13 cellular contexts compared by ENCODE assay signal in the genomic region with DNA sequence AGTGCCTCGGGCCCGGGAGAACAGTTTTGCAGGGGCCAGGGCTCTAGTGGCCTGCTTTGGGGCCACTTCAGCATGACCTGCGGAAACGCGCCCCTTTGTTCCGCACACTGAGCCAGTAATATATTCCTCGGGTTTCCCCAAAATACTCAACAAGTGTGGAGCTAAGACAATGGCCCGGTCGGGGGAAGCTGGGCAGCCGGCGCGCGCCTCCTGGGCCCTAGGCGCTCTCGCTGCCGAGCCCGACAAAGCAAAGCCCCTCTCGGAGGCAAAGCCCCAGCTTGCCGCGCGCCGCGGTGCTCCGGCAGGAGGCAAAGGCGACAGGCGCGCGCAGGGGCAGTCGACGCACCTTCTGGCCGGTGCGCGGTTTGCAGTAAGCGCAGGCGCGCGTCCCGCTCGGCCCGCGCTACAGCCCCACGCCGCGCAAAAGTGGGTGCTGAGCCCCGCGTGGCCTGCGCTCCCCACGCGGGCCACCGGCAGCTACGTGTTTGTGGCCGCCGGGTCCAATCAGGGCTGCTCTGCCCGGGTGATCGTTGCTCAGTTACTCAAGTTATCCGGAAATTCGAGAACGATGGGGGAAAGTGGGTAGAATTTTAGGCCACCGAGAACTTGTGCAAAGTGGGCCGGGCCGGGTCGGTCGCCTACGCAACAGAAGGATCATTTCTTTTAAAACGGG. TPM values are rescaled to one million over a fixed set of nuclear protein-coding genes. Genes with fewer than 3 reads are reported as not detected.
A peak's percentile ranks its signal among the peaks of the same experiment; 100 is the strongest.
DNase-seq lines count a peak whose midpoint lies in the region; ATAC-seq and TF ChIP-seq lines count a peak whose summit lies in the region.
"Had no signal": no experiment of that assay in that cellular context is flagged by ENCODE, and none has a peak within 500 bp of the region (broad histone marks: within the 10 kb centered on the region; RNA-seq: fewer than 3 reads in every experiment).

No MANE protein-coding gene starts in this region.

- ATAC-seq in GM21619 (IDR thresholded peaks at IDR 0.05; ENCODE audit: unreplicated experiment) (no peak), GM19463 (IDR thresholded peaks at IDR 0.05; ENCODE audit: unreplicated experiment) (no peak)

- H3K4me2 ChIP-seq in mammary epithelial cell (ENCODE audit: insufficient read depth, low read depth, low read length) = peak overlapping the region; percentile 51
- peak overlapping the region; percentile 59 for H3K4me2 ChIP-seq in neural cell (ENCODE audit: low read length)

- TF ChIP-seq RAD21 in neural cell (conservative IDR thresholded peaks at IDR 0.05) = no peak

- H3K4me3 ChIP-seq in mammary epithelial cell (replicated peaks in 1 of 3; ENCODE audit: insufficient read depth in 1 of 3, low read depth in 2 of 3, low read length in 3 of 3) (no peak overlapping the region), neural cell (ENCODE audit: low read length) (peak overlapping the region; percentile 69)

- BruUV-seq in mammary epithelial cell (replicated peaks; lab: Mats Ljungman, UMichigan) = no TSS peak

- H3K27ac ChIP-seq in mammary epithelial cell (ENCODE audit: insufficient read depth, low read depth, low read length) (no peak overlapping the region), neural cell (ENCODE audit: low read length) (no peak overlapping the region)
- H3K27ac ChIP-seq: foreskin keratinocyte had no signal

- H3K36me3 ChIP-seq in mammary epithelial cell (ENCODE audit: insufficient read depth, low read length) (no peaks in the 10 kb centered on the region), neural cell (ENCODE audit: insufficient read depth, low read length) (no peaks in the 10 kb centered on the region)

- WGBS in mammary epithelial cell (ENCODE audit: low coverage, missing lambda C conversion rate) = 17% methylated on average over 8 of the region's 65 CpGs

- peaks cover 8% of the 10 kb centered on the region for H3K4me1 ChIP-seq in mammary epithelial cell (ENCODE audit: insufficient read depth, low read length)
- H3K4me1 ChIP-seq: foreskin keratinocyte had no signal

- TF ChIP-seq CTCF in mammary epithelial cell (conservative IDR thresholded peaks at IDR 0.05 in 1 of 2, IDR thresholded peaks at IDR 0.05 in 1 of 2; ENCODE audit: extremely low read depth in 1 of 2, insufficient read depth in 1 of 2, low read depth in 1 of 2, low read length in 2 of 2) (no peak), neural cell (IDR thresholded peaks at IDR 0.05; ENCODE audit: poor library complexity, severe bottlenecking) (no peak)

- DNase-seq in NCI-H1417 (lab: John Stamatoyannopoulos, UW) (peak in 2 of 3 experiments; percentile 67 to 72), NCI-H1417 treated with DMSO at 0.1 percent for 48 hours (lab: John Stamatoyannopoulos, UW) (no peak), GM03348 (ENCODE audit: low spot score) (peak; percentile 12), mammary epithelial cell (peak; percentile 17), LoVo (ENCODE audit: low spot score) (no peak)
- DNase-seq: activated CD8-positive, alpha-beta memory T cell treated with anti-CD3 and anti-CD28 coated beads, Interleukin-2, amount 50 U/mL, for 4 hours; GF-D8 had no signal

- H4K20me1 ChIP-seq in mammary epithelial cell (ENCODE audit: insufficient read depth, low read length) = no peaks in the 10 kb centered on the region
- no peaks in the 10 kb centered on the region for H4K20me1 ChIP-seq in neural cell (ENCODE audit: insufficient read depth)

- H3K9ac ChIP-seq in mammary epithelial cell (ENCODE audit: insufficient read depth, low read length) = no peak overlapping the region
- H3K9ac ChIP-seq in neural cell (ENCODE audit: low read length) = peak overlapping the region; percentile 26

- H3K9me3 ChIP-seq in mammary epithelial cell (replicated peaks; ENCODE audit: insufficient read depth, low read length) (no peaks in the 10 kb centered on the region), neural cell (ENCODE audit: low read length) (no peaks in the 10 kb centered on the region)

- CTCF ChIA-PET in mammary epithelial cell (lab: Charles Lee; ENCODE audit: low non-redundant PET) = no interaction called here

- no peaks in the 10 kb centered on the region for H3K79me2 ChIP-seq in mammary epithelial cell (ENCODE audit: insufficient read depth, low read length)
- no peaks in the 10 kb centered on the region for H3K79me2 ChIP-seq in neural cell (replicated peaks; ENCODE audit: insufficient read depth, low read length)

- no peaks in the 10 kb centered on the region for H3F3A ChIP-seq in neural cell (ENCODE audit: insufficient read depth, low read length, poor library complexity, severe bottlenecking)

- no peak overlapping the region for H2AFZ ChIP-seq in mammary epithelial cell (ENCODE audit: low read depth, low read length)
- H2AFZ ChIP-seq in neural cell (ENCODE audit: low read depth, low read length) = no peak overlapping the region

- H3K9me2 ChIP-seq in neural cell (ENCODE audit: insufficient read depth, low read length) = no peaks in the 10 kb centered on the region

- in situ Hi-C loops in mammary epithelial cell (cut with MboI; ENCODE audit: low sequenced_read_pairs in 2 of 2) = no loop called here

- TF ChIP-seq EP300 in neural cell (conservative IDR thresholded peaks at IDR 0.05; ENCODE audit: poor library complexity, severe bottlenecking) = no peak

- dilution Hi-C loops in mammary epithelial cell (cut with HindIII; ENCODE audit: low sequenced_read_pairs) = no loop called here

- H3K27me3 ChIP-seq in mammary epithelial cell (ENCODE audit: insufficient read depth, low read length) = peaks cover 64% of the 10 kb centered on the region
- peaks cover 97% of the 10 kb centered on the region for H3K27me3 ChIP-seq in neural cell (ENCODE audit: insufficient read depth, low read depth, low read length)

- intact Hi-C loops in mammary epithelial cell (cut with micrococcal nuclease) = no loop called here

TF ChIP-seq in neural cell, 6 proteins besides CTCF, POLR2A, EP300 and RAD21:
- TF ChIP-seq TAF1 (IDR thresholded peaks at IDR 0.05; ENCODE audit: low read depth) (no peak), POLR2AphosphoS5 (IDR thresholded peaks at IDR 0.05) (peak; percentile 25), EZH2 (IDR thresholded peaks at IDR 0.05; ENCODE audit: borderline replicate concordance, insufficient read depth, low read length, poor library complexity, severe bottlenecking) (peak; percentile 50)
TF ChIP-seq in neural cell: peak in this region for 2.

RNA-seq across cellular contexts. Expression of gene RFX4, which starts 3.2 kb away (rescaled TPM):
- not detected for total RNA-seq in mammary epithelial cell
- not detected for polyA plus RNA-seq in mammary epithelial cell
- polyA minus RNA-seq in mammary epithelial cell = not detected
- 0.22 TPM in 1 of 2 replicates, not detected in the other for polyA plus RNA-seq in neural cell
- polyA minus RNA-seq in neural cell = 0.49 and 1.4 TPM in 2 replicates
- total RNA-seq: cardiac septum, foreskin keratinocyte, NCI-H460 had no signal
- polyA plus RNA-seq: foreskin keratinocyte had no signal

Comparison
In these comparisons a context has a peak if more than half of its experiments do, and no peak if none do; other contexts are left out.
1. DNase-seq: peak in NCI-H1417 (2 of 3), GM03348 (single experiment) and mammary epithelial cell (single experiment); none in NCI-H1417 treated with DMSO at 0.1 percent for 48 hours (single experiment) and LoVo (single experiment).